In genomic region chr12:50057000-50057841, GRCh38 we compare ENCODE assay signal across 1 cellular context.
TF ChIP-seq lines count a peak whose summit lies in the region.

Gene ASIC1, plus strand, starts transcription at chr12:50057596. Its CDS starts 1,171 bp downstream, at chr12:50058767.

TF ChIP-seq in HepG2, 621 proteins besides CTCF, POLR2A, EP300 and RAD21 (continued from another document and continues in another):
- no peak for TF ChIP-seq PLSCR1 (CRISPR knock-in tag; IDR thresholded peaks at IDR 0.05; ENCODE audit: borderline replicate concordance)
- TF ChIP-seq ZFX (CRISPR knock-in tag; IDR thresholded peaks at IDR 0.05; ENCODE audit: low read depth) = peak; percentile 31; the same call in 1 of the 2 replicates
- no peak for TF ChIP-seq CHCHD3 (CRISPR knock-in tag; IDR thresholded peaks at IDR 0.05)
- peak; percentile 35; the same call in 1 of the 2 replicates for TF ChIP-seq ZNF768 (CRISPR knock-in tag; IDR thresholded peaks at IDR 0.05)
- TF ChIP-seq STAT6 (CRISPR knock-in tag; IDR thresholded peaks at IDR 0.05; ENCODE audit: borderline replicate concordance) = no peak
- no peak for TF ChIP-seq RELA (CRISPR knock-in tag; IDR thresholded peaks at IDR 0.05)
- 0 out of 2 replicates have a peak, but pooled peaks have one; percentile 48 for TF ChIP-seq ZNF543 (CRISPR knock-in tag; IDR thresholded peaks at IDR 0.05)
- no peak for TF ChIP-seq ZNF24 (IDR thresholded peaks at IDR 0.05)
- TF ChIP-seq HMGXB4 (CRISPR knock-in tag; IDR thresholded peaks at IDR 0.05; ENCODE audit: borderline replicate concordance in 1 of 2, low read depth in 1 of 2) = peak in 1 of 2 experiments; percentile 48; a peak in 1 of 4 replicates
- TF ChIP-seq CREB1 (IDR thresholded peaks at IDR 0.05) = no peak
- no peak for TF ChIP-seq CREB1 (CRISPR knock-in tag; IDR thresholded peaks at IDR 0.05)
- no peak for TF ChIP-seq POLR2AphosphoS2 (IDR thresholded peaks at IDR 0.05; ENCODE audit: low read depth, low read length)
- no peak for TF ChIP-seq ZNF253 (CRISPR knock-in tag; IDR thresholded peaks at IDR 0.05; ENCODE audit: borderline replicate concordance)
- no peak for TF ChIP-seq IRF2 (CRISPR knock-in tag; IDR thresholded peaks at IDR 0.05)
- no peak for TF ChIP-seq HIC2 (CRISPR knock-in tag; IDR thresholded peaks at IDR 0.05; ENCODE audit: low read depth)
- TF ChIP-seq ZSCAN5A (CRISPR knock-in tag; IDR thresholded peaks at IDR 0.05; ENCODE audit: borderline replicate concordance) = no peak
- no peak for TF ChIP-seq ZNF296 (CRISPR knock-in tag; conservative IDR thresholded peaks at IDR 0.05)
- TF ChIP-seq MNT (IDR thresholded peaks at IDR 0.05) = peak; percentile 55
- TF ChIP-seq NR1H2 (CRISPR knock-in tag; IDR thresholded peaks at IDR 0.05; ENCODE audit: borderline replicate concordance, low read depth) = no peak
- TF ChIP-seq ZNF619 (CRISPR knock-in tag; IDR thresholded peaks at IDR 0.05) = no peak
- TF ChIP-seq ZFP91 (CRISPR knock-in tag; IDR thresholded peaks at IDR 0.05; ENCODE audit: borderline replicate concordance) = peak; percentile 23; the same call in 1 of the 2 replicates
- TF ChIP-seq MTF2 (CRISPR knock-in tag; IDR thresholded peaks at IDR 0.05; ENCODE audit: borderline replicate concordance) = peak; percentile 91
- TF ChIP-seq KLF12 (CRISPR knock-in tag; IDR thresholded peaks at IDR 0.05; ENCODE audit: borderline replicate concordance) = no peak
- TF ChIP-seq RFXAP (CRISPR knock-in tag; IDR thresholded peaks at IDR 0.05; ENCODE audit: borderline replicate concordance) = peak; percentile 10; the same call in 1 of the 2 replicates
- TF ChIP-seq ZHX2 (IDR thresholded peaks at IDR 0.05; ENCODE audit: low read depth) = no peak
- TF ChIP-seq ZHX2 (CRISPR knock-in tag; IDR thresholded peaks at IDR 0.05; ENCODE audit: borderline replicate concordance) = no peak
- TF ChIP-seq UBTF (CRISPR knock-in tag; IDR thresholded peaks at IDR 0.05) = peak; percentile 64
- no peak for TF ChIP-seq KDM6A (CRISPR knock-in tag; IDR thresholded peaks at IDR 0.05; ENCODE audit: low read depth)
- no peak for TF ChIP-seq ZNF724P (CRISPR knock-in tag; IDR thresholded peaks at IDR 0.05; ENCODE audit: borderline replicate concordance)
- TF ChIP-seq ZNF17 (CRISPR knock-in tag; IDR thresholded peaks at IDR 0.05) = no peak
- TF ChIP-seq ZNF644 (CRISPR knock-in tag; IDR thresholded peaks at IDR 0.05; ENCODE audit: low read depth) = no peak
- TF ChIP-seq ZNF292 (CRISPR knock-in tag; IDR thresholded peaks at IDR 0.05; ENCODE audit: borderline replicate concordance, low read depth) = no peak
- no peak for TF ChIP-seq GPN1 (CRISPR knock-in tag; IDR thresholded peaks at IDR 0.05; ENCODE audit: borderline replicate concordance)
- no peak for TF ChIP-seq DNMT1 (CRISPR knock-in tag; IDR thresholded peaks at IDR 0.05)
- TF ChIP-seq KLF15 (CRISPR knock-in tag; IDR thresholded peaks at IDR 0.05; ENCODE audit: borderline replicate concordance) = no peak
- no peak for TF ChIP-seq ATF4 (CRISPR knock-in tag; IDR thresholded peaks at IDR 0.05)
- no peak for TF ChIP-seq CAMTA2 (CRISPR knock-in tag; IDR thresholded peaks at IDR 0.05; ENCODE audit: borderline replicate concordance)
- TF ChIP-seq BCL6 (CRISPR knock-in tag; IDR thresholded peaks at IDR 0.05) = peak; percentile 32; the same call in 1 of the 2 replicates
